Comparison of ENCODE assay signal across 1 cellular context in the genomic region with DNA sequence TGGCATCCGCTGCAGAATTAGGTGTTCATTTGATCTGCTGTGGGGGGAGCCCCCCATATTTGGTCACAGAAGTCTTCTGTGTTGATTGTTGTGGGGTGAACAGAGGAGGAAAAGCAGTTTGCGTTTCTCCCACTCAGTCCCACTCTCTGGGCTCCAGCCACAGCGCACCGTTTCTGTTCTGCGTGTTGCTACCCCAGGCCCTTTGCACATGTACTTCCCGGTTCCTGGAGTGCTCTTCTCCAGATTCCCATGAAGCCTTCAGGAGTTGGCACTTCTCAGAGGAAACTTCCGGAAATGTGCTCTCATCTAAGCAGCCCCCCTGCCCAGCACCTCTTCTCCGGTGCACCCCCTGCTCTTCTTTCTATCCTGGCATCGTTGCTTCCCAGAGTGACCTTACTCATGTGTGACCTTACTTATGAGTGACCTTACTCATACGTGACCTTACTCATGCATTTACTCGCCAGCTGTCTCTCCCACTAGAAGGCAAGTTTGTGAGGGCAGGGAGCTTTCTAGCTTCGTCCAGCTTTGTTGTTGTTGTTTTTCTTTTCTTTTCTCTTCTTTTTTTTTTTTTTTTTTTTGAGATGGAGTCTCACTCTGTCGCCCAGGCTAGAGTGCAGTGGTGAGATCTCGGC.
TF ChIP-seq lines count a peak whose summit lies in the region.

No MANE protein-coding gene starts in this region.

TF ChIP-seq in K562, 482 proteins besides CTCF, POLR2A, EP300 and RAD21:
- TF ChIP-seq ZNF212 (CRISPR knock-in tag; IDR thresholded peaks at IDR 0.05) (no peak), EWSR1 (IDR thresholded peaks at IDR 0.05; ENCODE audit: borderline replicate concordance, low read depth, partially characterized antibody) (no peak), ZBTB1 (CRISPR knock-in tag; IDR thresholded peaks at IDR 0.05; ENCODE audit: borderline replicate concordance, low read depth) (no peak), ZBTB40 (IDR thresholded peaks at IDR 0.05) (no peak), ZBTB40 (CRISPR knock-in tag; IDR thresholded peaks at IDR 0.05) (no peak), DEAF1 (CRISPR knock-in tag; IDR thresholded peaks at IDR 0.05) (no peak), KAT8 (IDR thresholded peaks at IDR 0.05; ENCODE audit: low read depth) (no peak), CBX2 (IDR thresholded peaks at IDR 0.05; ENCODE audit: insufficient read depth, low read length, poor library complexity, severe bottlenecking) (no peak), ZNF316 (IDR thresholded peaks at IDR 0.05) (no peak), LEF1 (IDR thresholded peaks at IDR 0.05) (no peak), CHD2 (IDR thresholded peaks at IDR 0.05; ENCODE audit: low read depth, low read length) (no peak), ZNF584 (CRISPR knock-in tag; IDR thresholded peaks at IDR 0.05; ENCODE audit: low read depth) (no peak), NR2C2 (CRISPR knock-in tag; IDR thresholded peaks at IDR 0.05) (no peak), NR2C2 (tag; IDR thresholded peaks at IDR 0.05) (no peak), RBM25 (IDR thresholded peaks at IDR 0.05; ENCODE audit: low read depth, low read length, severe bottlenecking) (peak; percentile 71), ZNF551 (CRISPR knock-in tag; IDR thresholded peaks at IDR 0.05) (no peak), BCOR (IDR thresholded peaks at IDR 0.05) (0 out of 2 replicates have a peak, but pooled peaks have one; percentile 53), BMI1 (IDR thresholded peaks at IDR 0.05; ENCODE audit: low read length) (no peak), ESRRA (IDR thresholded peaks at IDR 0.05; ENCODE audit: borderline replicate concordance, low read depth) (peak; percentile 76)
- TF ChIP-seq, protein P1, sequence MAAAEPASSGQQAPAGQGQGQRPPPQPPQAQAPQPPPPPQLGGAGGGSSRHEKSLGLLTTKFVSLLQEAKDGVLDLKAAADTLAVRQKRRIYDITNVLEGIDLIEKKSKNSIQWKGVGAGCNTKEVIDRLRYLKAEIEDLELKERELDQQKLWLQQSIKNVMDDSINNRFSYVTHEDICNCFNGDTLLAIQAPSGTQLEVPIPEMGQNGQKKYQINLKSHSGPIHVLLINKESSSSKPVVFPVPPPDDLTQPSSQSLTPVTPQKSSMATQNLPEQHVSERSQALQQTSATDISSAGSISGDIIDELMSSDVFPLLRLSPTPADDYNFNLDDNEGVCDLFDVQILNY (CRISPR knock-in tag; IDR thresholded peaks at IDR 0.05) = no peak
- TF ChIP-seq, protein P2, sequence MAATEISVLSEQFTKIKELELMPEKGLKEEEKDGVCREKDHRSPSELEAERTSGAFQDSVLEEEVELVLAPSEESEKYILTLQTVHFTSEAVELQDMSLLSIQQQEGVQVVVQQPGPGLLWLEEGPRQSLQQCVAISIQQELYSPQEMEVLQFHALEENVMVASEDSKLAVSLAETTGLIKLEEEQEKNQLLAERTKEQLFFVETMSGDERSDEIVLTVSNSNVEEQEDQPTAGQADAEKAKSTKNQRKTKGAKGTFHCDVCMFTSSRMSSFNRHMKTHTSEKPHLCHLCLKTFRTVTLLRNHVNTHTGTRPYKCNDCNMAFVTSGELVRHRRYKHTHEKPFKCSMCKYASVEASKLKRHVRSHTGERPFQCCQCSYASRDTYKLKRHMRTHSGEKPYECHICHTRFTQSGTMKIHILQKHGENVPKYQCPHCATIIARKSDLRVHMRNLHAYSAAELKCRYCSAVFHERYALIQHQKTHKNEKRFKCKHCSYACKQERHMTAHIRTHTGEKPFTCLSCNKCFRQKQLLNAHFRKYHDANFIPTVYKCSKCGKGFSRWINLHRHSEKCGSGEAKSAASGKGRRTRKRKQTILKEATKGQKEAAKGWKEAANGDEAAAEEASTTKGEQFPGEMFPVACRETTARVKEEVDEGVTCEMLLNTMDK (IDR thresholded peaks at IDR 0.05; ENCODE audit: borderline replicate concordance, insufficient read depth, low read depth, low read length, poor library complexity, severe bottlenecking) = no peak
TF ChIP-seq in K562: peak in this region for 3.
